ENCODE assay signal across 11 cellular contexts in genomic region chr4:41418444-41418843, GRCh38.
DNase-seq lines count a peak whose midpoint lies in the region; ATAC-seq and TF ChIP-seq lines count a peak whose summit lies in the region.
"Had no signal": no experiment of that assay in that cellular context is flagged by ENCODE, and none has a peak within 500 bp of the region (broad histone marks: within the 10 kb centered on the region; RNA-seq: fewer than 3 reads in every experiment).

No MANE protein-coding gene starts in this region.

- no peak overlapping the region for H3K9ac ChIP-seq in rectal smooth muscle tissue (ENCODE audit: low read length)

- H3K4me1 ChIP-seq in rectal smooth muscle tissue (ENCODE audit: control insufficient read depth, insufficient read depth, low read length) (peaks cover 2% of the 10 kb centered on the region), Caco-2 (peaks cover 27% of the 10 kb centered on the region)

- H3K4me1 Mint-ChIP-seq in brain: peaks cover 31% of the 10 kb centered on the region
- peaks cover 2% of the 10 kb centered on the region for H3K4me1 Mint-ChIP-seq in activated CD4-positive, alpha-beta memory T cell treated with anti-CD3 and anti-CD28 coated beads for 36 hours (ENCODE audit: low read depth)
- peaks cover 11% of the 10 kb centered on the region for H3K4me1 Mint-ChIP-seq in Caco-2 (ENCODE audit: low read depth, unreplicated experiment)
- H3K4me1 Mint-ChIP-seq: activated naive CD4-positive, alpha-beta T cell treated with anti-CD3 and anti-CD28 coated beads, Interleukin-2, amount 50 U/mL, for 24 hours had no signal

- H3K27ac Mint-ChIP-seq in brain (peak overlapping the region; percentile 10 to 83 (median 61)), Caco-2 (ENCODE audit: unreplicated experiment) (no peak overlapping the region)
- H3K27ac Mint-ChIP-seq in activated CD4-positive, alpha-beta memory T cell treated with anti-CD3 and anti-CD28 coated beads for 36 hours: no peak overlapping the region
- H3K27ac Mint-ChIP-seq: activated naive CD4-positive, alpha-beta T cell treated with anti-CD3 and anti-CD28 coated beads, Interleukin-2, amount 50 U/mL, for 24 hours had no signal

- DNase-seq in ELR (ENCODE audit: low read depth): peak; percentile 27
- peak in 33 of 51 donors; percentile 5 to 61 (median 34) for DNase-seq in hypothalamus (lab: John Stamatoyannopoulos, UW)
- DNase-seq in activated CD4-positive, alpha-beta memory T cell treated with anti-CD3 and anti-CD28 coated beads for 36 hours: no peak
- DNase-seq in Caco-2: no peak
- DNase-seq in stimulated activated CD4-positive, alpha-beta T cell treated with anti-CD3 and anti-CD28 coated beads, Interleukin-2, amount 100 ng/mL, for 24 hours: no peak
- DNase-seq: NCI-H2227 treated with DMSO at 0.1 percent for 48 hours; stimulated activated CD4-positive, alpha-beta T cell treated with anti-CD3 and anti-CD28 coated beads, Interleukin-4, amount 100 ng/mL, for 4 hours had no signal

- H3K9me3 Mint-ChIP-seq in brain (peaks cover 0 to 2% (median 0%) of the 10 kb centered on the region in 5 experiments), Caco-2 (ENCODE audit: unreplicated experiment) (no peaks in the 10 kb centered on the region)
- H3K9me3 Mint-ChIP-seq in activated CD4-positive, alpha-beta memory T cell treated with anti-CD3 and anti-CD28 coated beads for 36 hours: no peaks in the 10 kb centered on the region
- H3K9me3 Mint-ChIP-seq: activated naive CD4-positive, alpha-beta T cell treated with anti-CD3 and anti-CD28 coated beads, Interleukin-2, amount 50 U/mL, for 24 hours had no signal

- H3K9me3 ChIP-seq in Caco-2: no peaks in the 10 kb centered on the region

- H3K4me3 Mint-ChIP-seq in brain (peak overlapping the region in 4 of 5 experiments; percentile 1 to 31 (median 20)), Caco-2 (ENCODE audit: unreplicated experiment) (no peak overlapping the region)
- no peak overlapping the region for H3K4me3 Mint-ChIP-seq in activated CD4-positive, alpha-beta memory T cell treated with anti-CD3 and anti-CD28 coated beads for 36 hours
- H3K4me3 Mint-ChIP-seq: activated naive CD4-positive, alpha-beta T cell treated with anti-CD3 and anti-CD28 coated beads, Interleukin-2, amount 50 U/mL, for 24 hours had no signal

- peak overlapping the region; percentile 32 for H3K27ac ChIP-seq in rectal smooth muscle tissue (ENCODE audit: low read depth, low read length)

- no peak for ATAC-seq in GM21786 (IDR thresholded peaks at IDR 0.05; ENCODE audit: unreplicated experiment)

- no TSS peak for BruUV-seq in Caco-2 (replicated peaks; lab: Mats Ljungman, UMichigan)

- CTCF ChIA-PET in activated CD4-positive, alpha-beta memory T cell treated with anti-CD3 and anti-CD28 coated beads for 36 hours (lab: Charles Lee): no interaction called here
- CTCF ChIA-PET in Caco-2 (lab: Charles Lee): no interaction called here

- H3K36me3 ChIP-seq in rectal smooth muscle tissue (ENCODE audit: control insufficient read depth, insufficient read depth, low read length): no peaks in the 10 kb centered on the region
- H3K36me3 ChIP-seq in Caco-2 (ENCODE audit: control insufficient read depth, insufficient read depth, low read length): no peaks in the 10 kb centered on the region

- POLR2A ChIA-PET in activated CD4-positive, alpha-beta memory T cell treated with anti-CD3 and anti-CD28 coated beads for 36 hours (lab: Charles Lee): no interaction called here
- POLR2A ChIA-PET in Caco-2 (lab: Charles Lee): no interaction called here

- H3K4me3 ChIP-seq in rectal smooth muscle tissue (ENCODE audit: low read length) (peak overlapping the region; percentile 44), Caco-2 (ENCODE audit: low read depth, low read length) (no peak overlapping the region)

- H3K27me3 Mint-ChIP-seq in brain: no peaks in the 10 kb centered on the region
- H3K27me3 Mint-ChIP-seq in activated CD4-positive, alpha-beta memory T cell treated with anti-CD3 and anti-CD28 coated beads for 36 hours: no peaks in the 10 kb centered on the region
- H3K27me3 Mint-ChIP-seq in Caco-2 (ENCODE audit: insufficient read depth, unreplicated experiment): no peaks in the 10 kb centered on the region
- H3K27me3 Mint-ChIP-seq: activated naive CD4-positive, alpha-beta T cell treated with anti-CD3 and anti-CD28 coated beads, Interleukin-2, amount 50 U/mL, for 24 hours had no signal

- H3K36me3 Mint-ChIP-seq in brain: no peaks in the 10 kb centered on the region
- H3K36me3 Mint-ChIP-seq in activated CD4-positive, alpha-beta memory T cell treated with anti-CD3 and anti-CD28 coated beads for 36 hours: no peaks in the 10 kb centered on the region
- no peaks in the 10 kb centered on the region for H3K36me3 Mint-ChIP-seq in Caco-2 (ENCODE audit: insufficient read depth, unreplicated experiment)
- H3K36me3 Mint-ChIP-seq: activated naive CD4-positive, alpha-beta T cell treated with anti-CD3 and anti-CD28 coated beads, Interleukin-2, amount 50 U/mL, for 24 hours had no signal

- intact Hi-C loops in activated CD4-positive, alpha-beta memory T cell treated with anti-CD3 and anti-CD28 coated beads for 36 hours (cut with micrococcal nuclease): no loop called here
- intact Hi-C loops in Caco-2 (cut with micrococcal nuclease; ENCODE audit: unreplicated experiment): no loop called here

- TF ChIP-seq CTCF in brain (conservative IDR thresholded peaks at IDR 0.05) (no peak), Caco-2 (IDR thresholded peaks at IDR 0.05; ENCODE audit: insufficient read depth in 1 of 2, low read depth in 1 of 2, low read length in 1 of 2, severe bottlenecking in 1 of 2, unreplicated experiment in 1 of 2) (no peak)

- H3K27me3 ChIP-seq in rectal smooth muscle tissue (ENCODE audit: control insufficient read depth, insufficient read depth, low read length) (no peaks in the 10 kb centered on the region), Caco-2 (replicated peaks; ENCODE audit: control insufficient read depth, insufficient read depth, low read length) (no peaks in the 10 kb centered on the region)

Comparison
In these comparisons a context has a peak if more than half of its experiments do, and no peak if none do; other contexts are left out.
1. DNase-seq: peak in ELR (single experiment) and hypothalamus (33 of 51); none in activated CD4-positive, alpha-beta memory T cell treated with anti-CD3 and anti-CD28 coated beads for 36 hours (single experiment), Caco-2 (0 of 2) and stimulated activated CD4-positive, alpha-beta T cell treated with anti-CD3 and anti-CD28 coated beads, Interleukin-2, amount 100 ng/mL, for 24 hours (0 of 2).
2. H3K27ac Mint-ChIP-seq: peak in brain (5 of 5); none in activated CD4-positive, alpha-beta memory T cell treated with anti-CD3 and anti-CD28 coated beads for 36 hours (single experiment) and Caco-2 (single experiment).
3. H3K4me3 Mint-ChIP-seq: peak in brain (4 of 5); none in activated CD4-positive, alpha-beta memory T cell treated with anti-CD3 and anti-CD28 coated beads for 36 hours (single experiment) and Caco-2 (single experiment).